In the genomic region with DNA sequence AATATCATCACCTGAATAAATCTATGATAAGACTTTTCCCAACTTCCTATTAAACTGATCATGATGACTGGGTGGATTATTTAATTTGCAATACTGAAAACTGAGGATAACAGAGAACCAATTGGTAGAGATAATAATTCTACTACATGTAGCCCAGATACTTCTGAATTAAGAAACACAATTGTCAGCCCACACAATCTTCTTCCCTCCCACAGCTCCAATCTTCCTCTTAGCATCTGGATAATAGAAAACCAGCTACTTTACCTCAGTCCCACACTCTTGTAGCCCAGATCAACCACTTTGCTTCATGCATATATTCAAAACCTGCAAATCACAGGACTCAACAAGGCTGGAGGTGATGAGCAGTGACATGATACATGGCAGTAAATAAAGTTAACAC, we compare ENCODE assay signal across 17 cellular contexts. TPM values are rescaled to one million over a fixed set of nuclear protein-coding genes. Genes with fewer than 3 reads are reported as not detected.
A peak's percentile ranks its signal among the peaks of the same experiment; 100 is the strongest.
DNase-seq lines count a peak whose midpoint lies in the region; ATAC-seq and TF ChIP-seq lines count a peak whose summit lies in the region.
"Had no signal": no experiment of that assay in that cellular context is flagged by ENCODE, and none has a peak within 500 bp of the region (broad histone marks: within the 10 kb centered on the region; RNA-seq: fewer than 3 reads in every experiment).

No MANE protein-coding gene starts in this region.

- DNase-seq in activated CD8-positive, alpha-beta T cell treated with anti-CD3 and anti-CD28 coated beads for 36 hours: no peak
- no peak for DNase-seq in activated CD8-positive, alpha-beta T cell treated with anti-CD3 and anti-CD28 coated beads, Interleukin-2, amount 10 ng/mL, durations not matched to agents 7 days and 5 days
- no peak for DNase-seq in right lobe of liver
- no peak for DNase-seq in CD8-positive, alpha-beta T cell
- no peak for DNase-seq in immature natural killer cell
- DNase-seq in GM23338 (ENCODE audit: low spot score): no peak
- DNase-seq: activated naive CD4-positive, alpha-beta T cell treated with anti-CD3 and anti-CD28 coated beads, Interleukin-2, amount 50 U/mL, for 16 hours; effector memory CD8-positive, alpha-beta T cell; mesendoderm; NCI-H2171; occipital lobe; spleen had no signal

- H3K27ac Mint-ChIP-seq in activated CD8-positive, alpha-beta T cell treated with anti-CD3 and anti-CD28 coated beads for 36 hours: no peak overlapping the region
- H3K27ac Mint-ChIP-seq in activated CD8-positive, alpha-beta T cell treated with anti-CD3 and anti-CD28 coated beads, Interleukin-2, amount 10 ng/mL, durations not matched to agents 7 days and 5 days: no peak overlapping the region
- no peak overlapping the region for H3K27ac Mint-ChIP-seq in CD8-positive, alpha-beta T cell
- H3K27ac Mint-ChIP-seq in immature natural killer cell (no peak overlapping the region), GM23338 (no peak overlapping the region)
- H3K27ac Mint-ChIP-seq: effector memory CD8-positive, alpha-beta T cell had no signal

- CTCF ChIA-PET in activated CD8-positive, alpha-beta T cell treated with anti-CD3 and anti-CD28 coated beads for 36 hours (lab: Charles Lee): interaction anchor here (1.0 to 1.1 kb wide), 3 partner anchors 8 to 17 kb away, joined by 3 to 4 read pairs (median 4); partner anchors contain the start of gene FRRS1
- CTCF ChIA-PET in activated CD8-positive, alpha-beta T cell treated with anti-CD3 and anti-CD28 coated beads, Interleukin-2, amount 10 ng/mL, durations not matched to agents 7 days and 5 days (lab: Charles Lee): interaction anchor here (1.1 kb wide), 1 partner anchor 9 kb away, joined by 3 read pairs; no protein-coding TSS in a partner anchor
- CTCF ChIA-PET in CD8-positive, alpha-beta T cell (lab: Charles Lee): no interaction called here

- no peaks in the 10 kb centered on the region for H3K9me3 Mint-ChIP-seq in activated CD8-positive, alpha-beta T cell treated with anti-CD3 and anti-CD28 coated beads for 36 hours
- no peaks in the 10 kb centered on the region for H3K9me3 Mint-ChIP-seq in activated CD8-positive, alpha-beta T cell treated with anti-CD3 and anti-CD28 coated beads, Interleukin-2, amount 10 ng/mL, durations not matched to agents 7 days and 5 days (ENCODE audit: insufficient read depth)
- H3K9me3 Mint-ChIP-seq in CD8-positive, alpha-beta T cell: no peaks in the 10 kb centered on the region
- H3K9me3 Mint-ChIP-seq in immature natural killer cell (peaks cover 0 to 1% (median 0%) of the 10 kb centered on the region in 6 donors), GM23338 (no peaks in the 10 kb centered on the region)
- H3K9me3 Mint-ChIP-seq: effector memory CD8-positive, alpha-beta T cell had no signal

- H3K36me3 ChIP-seq in right lobe of liver (peaks cover 0 to 14% (median 0%) of the 10 kb centered on the region in 4 donors), GM23338 (ENCODE audit: insufficient read depth) (no peaks in the 10 kb centered on the region)
- no peaks in the 10 kb centered on the region for H3K36me3 ChIP-seq in CD8-positive, alpha-beta T cell (ENCODE audit: insufficient read depth, low read length)
- H3K36me3 ChIP-seq: SJSA1 had no signal

- peaks cover 29% of the 10 kb centered on the region for H3K4me1 Mint-ChIP-seq in activated CD8-positive, alpha-beta T cell treated with anti-CD3 and anti-CD28 coated beads for 36 hours (ENCODE audit: low read depth)
- peaks cover 26% of the 10 kb centered on the region for H3K4me1 Mint-ChIP-seq in activated CD8-positive, alpha-beta T cell treated with anti-CD3 and anti-CD28 coated beads, Interleukin-2, amount 10 ng/mL, durations not matched to agents 7 days and 5 days (ENCODE audit: low read depth)
- H3K4me1 Mint-ChIP-seq in CD8-positive, alpha-beta T cell (ENCODE audit: low read depth): peaks cover 15% of the 10 kb centered on the region
- peaks cover 2 to 13% of the 10 kb centered on the region in 2 donors for H3K4me1 Mint-ChIP-seq in immature natural killer cell
- H3K4me1 Mint-ChIP-seq in GM23338: peaks cover 8% of the 10 kb centered on the region; the same call in 1 of the 3 replicates
- H3K4me1 Mint-ChIP-seq: CD14-positive monocyte had no signal

- H3K79me2 ChIP-seq in GM23338 (replicated peaks; ENCODE audit: insufficient read depth): no peaks in the 10 kb centered on the region

- no peaks in the 10 kb centered on the region for H3F3A ChIP-seq in GM23338 (replicated peaks; ENCODE audit: low read depth)

- H3K4me2 ChIP-seq in GM23338: no peak overlapping the region

- H3K27ac ChIP-seq in right lobe of liver (peak overlapping the region in 2 of 3 donors; percentile 79 to 83), GM23338 (ENCODE audit: low read depth) (no peak overlapping the region)
- H3K27ac ChIP-seq in CD8-positive, alpha-beta T cell (ENCODE audit: low read depth, low read length): no peak overlapping the region
- H3K27ac ChIP-seq: 22Rv1, SJSA1, spleen had no signal

- intact Hi-C loops in activated CD8-positive, alpha-beta T cell treated with anti-CD3 and anti-CD28 coated beads for 36 hours (cut with micrococcal nuclease): no loop called here
- intact Hi-C loops in right lobe of liver (cut with DNase I): no loop called here
- intact Hi-C loops in CD8-positive, alpha-beta T cell (cut with DNase I, micrococcal nuclease): no loop called here

- peak; percentile 26 for ATAC-seq in activated CD8-positive, alpha-beta T cell treated with anti-CD3 and anti-CD28 coated beads for 36 hours
- no peak for ATAC-seq in activated CD8-positive, alpha-beta T cell treated with anti-CD3 and anti-CD28 coated beads, Interleukin-2, amount 10 ng/mL, durations not matched to agents 7 days and 5 days
- ATAC-seq in HG02588 (IDR thresholded peaks at IDR 0.05; ENCODE audit: unreplicated experiment) (peak; percentile 20), HG03139 (IDR thresholded peaks at IDR 0.05; ENCODE audit: unreplicated experiment) (peak; percentile 1), right lobe of liver (no peak), GM23338 (no peak)
- ATAC-seq in CD8-positive, alpha-beta T cell: no peak

- H3K4me3 ChIP-seq in right lobe of liver (no peak overlapping the region), GM23338 (no peak overlapping the region)
- no peak overlapping the region for H3K4me3 ChIP-seq in CD8-positive, alpha-beta T cell (ENCODE audit: low read depth, low read length)
- H3K4me3 ChIP-seq: SJSA1, spleen had no signal

- peaks cover 5% of the 10 kb centered on the region for H3K36me3 Mint-ChIP-seq in activated CD8-positive, alpha-beta T cell treated with anti-CD3 and anti-CD28 coated beads for 36 hours (ENCODE audit: low read depth)
- H3K36me3 Mint-ChIP-seq in activated CD8-positive, alpha-beta T cell treated with anti-CD3 and anti-CD28 coated beads, Interleukin-2, amount 10 ng/mL, durations not matched to agents 7 days and 5 days (ENCODE audit: low read depth): peaks cover 3% of the 10 kb centered on the region
- H3K36me3 Mint-ChIP-seq in CD8-positive, alpha-beta T cell: peaks cover 5% of the 10 kb centered on the region
- peaks cover 0 to 10% (median 5%) of the 10 kb centered on the region in 3 donors for H3K36me3 Mint-ChIP-seq in immature natural killer cell
- H3K36me3 Mint-ChIP-seq in GM23338 (ENCODE audit: low read depth): peaks cover 6% of the 10 kb centered on the region; the same call in 1 of the 3 replicates

- H3K27me3 Mint-ChIP-seq in activated CD8-positive, alpha-beta T cell treated with anti-CD3 and anti-CD28 coated beads for 36 hours: no peaks in the 10 kb centered on the region
- H3K27me3 Mint-ChIP-seq in activated CD8-positive, alpha-beta T cell treated with anti-CD3 and anti-CD28 coated beads, Interleukin-2, amount 10 ng/mL, durations not matched to agents 7 days and 5 days (ENCODE audit: low read depth): no peaks in the 10 kb centered on the region
- no peaks in the 10 kb centered on the region for H3K27me3 Mint-ChIP-seq in CD8-positive, alpha-beta T cell (ENCODE audit: low read depth)
- H3K27me3 Mint-ChIP-seq in immature natural killer cell (ENCODE audit: low read depth in 3 of 3) (peaks cover 0 to 4% (median 2%) of the 10 kb centered on the region in 3 donors), GM23338 (ENCODE audit: insufficient read depth, low read depth, poor library complexity) (peaks cover 5% of the 10 kb centered on the region)

- H3K4me3 Mint-ChIP-seq in activated CD8-positive, alpha-beta T cell treated with anti-CD3 and anti-CD28 coated beads for 36 hours: no peak overlapping the region
- no peak overlapping the region for H3K4me3 Mint-ChIP-seq in activated CD8-positive, alpha-beta T cell treated with anti-CD3 and anti-CD28 coated beads, Interleukin-2, amount 10 ng/mL, durations not matched to agents 7 days and 5 days
- no peak overlapping the region for H3K4me3 Mint-ChIP-seq in CD8-positive, alpha-beta T cell
- no peak overlapping the region for H3K4me3 Mint-ChIP-seq in immature natural killer cell
- no peak overlapping the region for H3K4me3 Mint-ChIP-seq in GM23338
- H3K4me3 Mint-ChIP-seq: CD14-positive monocyte; effector memory CD8-positive, alpha-beta T cell had no signal

- H3K9me2 ChIP-seq in GM23338 (ENCODE audit: insufficient read depth): no peaks in the 10 kb centered on the region

- POLR2A ChIA-PET in activated CD8-positive, alpha-beta T cell treated with anti-CD3 and anti-CD28 coated beads for 36 hours (lab: Charles Lee): no interaction called here
- POLR2A ChIA-PET in activated CD8-positive, alpha-beta T cell treated with anti-CD3 and anti-CD28 coated beads, Interleukin-2, amount 10 ng/mL, durations not matched to agents 7 days and 5 days (lab: Charles Lee): no interaction called here
- POLR2A ChIA-PET in CD8-positive, alpha-beta T cell (lab: Charles Lee): interaction anchor here (0.6 kb wide), 1 partner anchor 10 kb away, joined by 3 read pairs; no protein-coding TSS in a partner anchor

- TF ChIP-seq POLR2A in right lobe of liver (IDR thresholded peaks at IDR 0.05): no peak

- H4K20me1 ChIP-seq in GM23338 (replicated peaks; ENCODE audit: insufficient read depth): no peaks in the 10 kb centered on the region

- no peak for TF ChIP-seq CTCF in activated CD8-positive, alpha-beta T cell treated with anti-CD3 and anti-CD28 coated beads for 36 hours (IDR thresholded peaks at IDR 0.05)
- no peak for TF ChIP-seq CTCF in right lobe of liver (IDR thresholded peaks at IDR 0.05)
- no peak for TF ChIP-seq CTCF in CD8-positive, alpha-beta T cell (IDR thresholded peaks at IDR 0.05)
- no peak for TF ChIP-seq CTCF in GM23338 (conservative IDR thresholded peaks at IDR 0.05; ENCODE audit: low read depth in 2 of 2)

- no peaks in the 10 kb centered on the region for H3K9me3 ChIP-seq in right lobe of liver
- H3K9me3 ChIP-seq in CD8-positive, alpha-beta T cell (ENCODE audit: low read length): no peaks in the 10 kb centered on the region
- H3K9me3 ChIP-seq: SJSA1, spleen had no signal

- H3K27me3 ChIP-seq in right lobe of liver (no peaks in the 10 kb centered on the region), GM23338 (ENCODE audit: insufficient read depth) (no peaks in the 10 kb centered on the region)
- H3K27me3 ChIP-seq in CD8-positive, alpha-beta T cell (ENCODE audit: insufficient read depth, low read length): no peaks in the 10 kb centered on the region
- H3K27me3 ChIP-seq: SJSA1, spleen had no signal

- H3K4me1 ChIP-seq in right lobe of liver (peaks cover 0 to 45% (median 5%) of the 10 kb centered on the region in 4 donors), GM23338 (ENCODE audit: insufficient read depth) (no peaks in the 10 kb centered on the region)
- no peaks in the 10 kb centered on the region for H3K4me1 ChIP-seq in CD8-positive, alpha-beta T cell (ENCODE audit: insufficient read depth, low read length)
- H3K4me1 ChIP-seq: SJSA1 had no signal

- H2AFZ ChIP-seq in GM23338: no peak overlapping the region

RNA-seq across cellular contexts. Expression of gene FRRS1, which starts 16.9 kb away (rescaled TPM):
- 1 to 10 TPM; 4.0 to 4.2 TPM for total RNA-seq in activated CD8-positive, alpha-beta T cell treated with anti-CD3 and anti-CD28 coated beads for 36 hours
- total RNA-seq in activated CD8-positive, alpha-beta T cell treated with anti-CD3 and anti-CD28 coated beads, Interleukin-2, amount 10 ng/mL, durations not matched to agents 7 days and 5 days: 1 to 10 TPM; 4.7 to 5.0 TPM
- total RNA-seq in right lobe of liver: 10 to 100 TPM; 19.6 to 44.0 (median 31.4) TPM
- under 1 TPM; 0.41 to 0.61 TPM for total RNA-seq in CD8-positive, alpha-beta T cell
- under 1 TPM in 1 of 3 donors, not detected in 2; 0.10 TPM for polyA plus RNA-seq in immature natural killer cell
- 3.7 and 6.8 TPM in 2 replicates for total RNA-seq in GM23338 (2014; rRNA removed; shearing (Covaris generic))
- 0.09 and 0.34 TPM in 2 replicates for polyA plus RNA-seq in GM23338 (2016; fragmentation: Nextera tagmentation; extraction: Ambion mirVana)

Comparison
In these comparisons a context has a peak if more than half of its experiments do, and no peak if none do; other contexts are left out.
1. ATAC-seq: peak in activated CD8-positive, alpha-beta T cell treated with anti-CD3 and anti-CD28 coated beads for 36 hours (single experiment), HG02588 (single experiment) and HG03139 (single experiment); none in activated CD8-positive, alpha-beta T cell treated with anti-CD3 and anti-CD28 coated beads, Interleukin-2, amount 10 ng/mL, durations not matched to agents 7 days and 5 days (single experiment), right lobe of liver (0 of 4), CD8-positive, alpha-beta T cell (single experiment) and GM23338 (single experiment).
2. H3K27ac ChIP-seq: peak in right lobe of liver (2 of 3); none in CD8-positive, alpha-beta T cell (single experiment) and GM23338 (single experiment).